In genomic region chr2:199765646-199766045, GRCh38 we compare ENCODE assay signal across 1 cellular context.
TF ChIP-seq lines count a peak whose summit lies in the region.

No MANE protein-coding gene starts in this region.

TF ChIP-seq in GM23338, 12 proteins besides CTCF, POLR2A, EP300 and RAD21 (continued from another document):
- no peak for TF ChIP-seq ZNF462 (CRISPR knock-in tag; IDR thresholded peaks at IDR 0.05)
- TF ChIP-seq POLR2AphosphoS5 (IDR thresholded peaks at IDR 0.05; ENCODE audit: low read depth), result no peak
- no peak for TF ChIP-seq ZNF331 (CRISPR knock-in tag; IDR thresholded peaks at IDR 0.05; ENCODE audit: low read depth)
- no peak for TF ChIP-seq NANOG (IDR thresholded peaks at IDR 0.05; ENCODE audit: borderline replicate concordance)
- no peak for TF ChIP-seq ZNF114 (CRISPR knock-in tag; IDR thresholded peaks at IDR 0.05)
- no peak for TF ChIP-seq JUNB (IDR thresholded peaks at IDR 0.05; ENCODE audit: unreplicated experiment)
